Comparison of ENCODE assay signal across 19 cellular contexts in the genomic region with DNA sequence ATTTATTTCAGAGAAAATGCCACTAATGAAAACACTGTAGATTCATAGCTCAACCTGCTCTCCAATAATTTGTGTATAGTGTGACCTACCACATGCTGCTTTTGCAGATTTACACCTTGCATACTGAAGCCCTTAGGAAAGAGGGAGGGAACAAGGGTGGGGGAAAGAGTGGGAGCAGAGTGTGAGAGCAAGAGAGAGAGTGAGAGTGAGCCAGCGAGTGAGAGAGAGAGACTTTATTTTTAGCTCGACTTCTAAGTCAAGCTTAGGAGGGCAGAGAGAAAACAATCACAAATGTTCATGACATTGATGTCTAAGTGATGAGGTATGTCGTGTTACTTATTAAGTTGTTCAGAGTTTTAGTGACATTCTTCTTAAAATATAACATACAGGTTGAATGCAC.
DNase-seq lines count a peak whose midpoint lies in the region; ATAC-seq lines count a peak whose summit lies in the region.
"Had no signal": no experiment of that assay in that cellular context is flagged by ENCODE, and none has a peak within 500 bp of the region (broad histone marks: within the 10 kb centered on the region; RNA-seq: fewer than 3 reads in every experiment).

No MANE protein-coding gene starts in this region.

- H3K27me3 ChIP-seq in MG63 = no peaks in the 10 kb centered on the region
- H3K27me3 ChIP-seq: SJSA1 had no signal

- ATAC-seq in left cardiac atrium = peak; percentile 72 to 81
- ATAC-seq in GM19397 (IDR thresholded peaks at IDR 0.05; ENCODE audit: unreplicated experiment) = no peak
- ATAC-seq: GM12878 had no signal

- H3K36me3 ChIP-seq in MG63 = no peaks in the 10 kb centered on the region
- H3K36me3 ChIP-seq: SJSA1 had no signal

- intact Hi-C loops in left cardiac atrium (cut with DNase I) = no loop called here

- no peaks in the 10 kb centered on the region for H3K9me3 ChIP-seq in MG63
- H3K9me3 ChIP-seq: SJSA1 had no signal

- H3K4me3 ChIP-seq in MG63 = no peak overlapping the region
- H3K4me3 ChIP-seq: GM12878, SJSA1 had no signal

- DNase-seq in NCI-H1417 (lab: John Stamatoyannopoulos, UW) (peak in 2 of 3 experiments; percentile 49 to 88), NCI-H748 treated with DMSO at 0.1 percent for 48 hours (lab: John Stamatoyannopoulos, UW) (peak; percentile 46), left cardiac atrium (no peak), kidney tubule cell (ENCODE audit: low spot score) (peak; percentile 10), MG63 (no peak), NCI-H82 (lab: John Stamatoyannopoulos, UW) (no peak), NCI-H446 (lab: John Stamatoyannopoulos, UW) (no peak)
- DNase-seq: CD4-positive, CD25-positive, alpha-beta regulatory T cell; DMS79 treated with DMSO at 0.1 percent for 48 hours; HCEC 1CT; KBM-7; NCI-H1092; NCI-H146; NCI-H2029; NCI-H345; NCI-H526 had no signal

Comparison
In these comparisons a context has a peak if more than half of its experiments do, and no peak if none do; other contexts are left out.
1. DNase-seq: peak in NCI-H1417 (2 of 3), NCI-H748 treated with DMSO at 0.1 percent for 48 hours (single experiment) and kidney tubule cell (single experiment); none in left cardiac atrium (single experiment), MG63 (single experiment), NCI-H82 (single experiment) and NCI-H446 (0 of 2).